8 cellular contexts compared by ENCODE assay signal in the genomic region with DNA sequence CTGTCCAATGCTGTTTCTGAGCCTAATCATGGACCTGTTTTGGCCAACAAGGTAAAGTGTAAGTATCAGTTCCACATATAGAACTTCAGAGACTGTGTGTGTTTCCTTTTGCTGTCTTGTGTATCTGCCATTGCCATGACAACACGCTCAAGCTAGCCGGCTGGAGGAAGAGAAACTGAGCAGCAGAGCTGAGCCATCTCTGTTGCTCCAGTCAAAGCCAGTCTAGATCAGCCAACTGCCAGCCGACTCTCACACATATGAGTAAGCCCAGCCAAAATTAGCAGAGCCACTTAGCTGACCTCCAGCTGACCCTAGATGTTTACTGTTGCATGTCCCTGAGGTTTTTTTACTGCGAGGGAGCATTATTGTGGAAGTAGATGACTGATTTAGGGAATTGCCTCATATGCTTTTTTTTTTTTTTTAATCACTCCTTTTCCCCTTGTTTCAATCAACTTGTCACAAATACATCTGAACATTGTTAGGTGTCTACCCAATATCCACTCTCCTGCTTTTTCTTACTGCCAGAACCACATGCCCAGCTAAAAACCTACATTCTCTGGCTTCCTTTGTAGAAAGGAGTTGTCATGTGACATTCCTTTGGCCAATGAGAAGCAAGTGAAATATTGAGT.
DNase-seq lines count a peak whose midpoint lies in the region; ATAC-seq and TF ChIP-seq lines count a peak whose summit lies in the region.

No MANE protein-coding gene starts in this region.

- peak; percentile 94 for DNase-seq in CD14-positive monocyte (ENCODE audit: low spot score)
- DNase-seq in SKM-1 (lab: John Stamatoyannopoulos, UW; ENCODE audit: unreplicated experiment), result peak; percentile 68
- peak in 1 of 2 donors; percentile 73 for DNase-seq in left lung
- no peak for DNase-seq in ureter (ENCODE audit: low spot score)
- no peak for DNase-seq in NCI-H524 (lab: John Stamatoyannopoulos, UW)
- DNase-seq in suprapubic skin (ENCODE audit: low spot score in 2 of 2), result no peak

- H3K36me3 ChIP-seq in left lung (no peaks in the 10 kb centered on the region), suprapubic skin (no peaks in the 10 kb centered on the region)

- no peaks in the 10 kb centered on the region for H3K36me3 Mint-ChIP-seq in CD14-positive monocyte

- no peak for TF ChIP-seq POLR2A in suprapubic skin (IDR thresholded peaks at IDR 0.05)

- no peak for TF ChIP-seq EP300 in suprapubic skin (IDR thresholded peaks at IDR 0.05)

- H3K4me1 Mint-ChIP-seq in CD14-positive monocyte, result peaks cover 25% of the 10 kb centered on the region

- peak overlapping the region; percentile 40 to 90 (median 85) for H3K27ac Mint-ChIP-seq in CD14-positive monocyte

- ATAC-seq in GM19025 (IDR thresholded peaks at IDR 0.05; ENCODE audit: low read depth, unreplicated experiment) (peak; percentile 86), HG03064 (IDR thresholded peaks at IDR 0.05; ENCODE audit: low read depth, unreplicated experiment) (peak; percentile 93), left lung (peak; percentile 81)

- 75% methylated on average over 4 of the region's 4 CpGs for WGBS in suprapubic skin

- peaks cover 0 to 14% of the 10 kb centered on the region in 2 donors for H3K4me1 ChIP-seq in left lung
- peaks cover 11% of the 10 kb centered on the region for H3K4me1 ChIP-seq in suprapubic skin

- intact Hi-C loops in CD14-positive monocyte (cut with micrococcal nuclease), result no loop called here
- intact Hi-C loops in left lung (cut with DNase I), result no loop called here

- H3K9me3 Mint-ChIP-seq in CD14-positive monocyte, result peaks cover 5 to 25% (median 21%) of the 10 kb centered on the region in 7 donors

- H3K9me3 ChIP-seq in left lung, result peaks cover 0 to 18% of the 10 kb centered on the region in 2 donors
- H3K9me3 ChIP-seq in suprapubic skin, result peaks cover 9% of the 10 kb centered on the region

- TF ChIP-seq CTCF in CD14-positive monocyte (IDR thresholded peaks at IDR 0.05) (no peak), left lung (IDR thresholded peaks at IDR 0.05) (no peak), suprapubic skin (IDR thresholded peaks at IDR 0.05) (no peak)

- H3K4me3 Mint-ChIP-seq in CD14-positive monocyte, result no peak overlapping the region

- H3K27me3 ChIP-seq in left lung (no peaks in the 10 kb centered on the region), suprapubic skin (no peaks in the 10 kb centered on the region)

- H3K27ac ChIP-seq in left lung (peak overlapping the region in 1 of 2 donors; percentile 39), suprapubic skin (no peak overlapping the region)

- H3K27me3 Mint-ChIP-seq in CD14-positive monocyte (ENCODE audit: low read depth in 3 of 3), result peaks cover 0 to 7% (median 2%) of the 10 kb centered on the region in 3 donors

- H3K4me3 ChIP-seq in left lung (no peak overlapping the region), suprapubic skin (no peak overlapping the region)

Comparison
In these comparisons a context has a peak if more than half of its experiments do, and no peak if none do; other contexts are left out.
1. DNase-seq: peak in CD14-positive monocyte (single experiment) and SKM-1 (single experiment); none in ureter (single experiment), NCI-H524 (0 of 2) and suprapubic skin (0 of 2).
2. Peak in every context shown above with its lines, with median percentiles within 50 percentile points of each other: ATAC-seq.